In genomic region chr1:177163844-177164379, GRCh38 we compare ENCODE assay signal across 1 cellular context.
TF ChIP-seq lines count a peak whose summit lies in the region.

No MANE protein-coding gene starts in this region.

TF ChIP-seq in HEK293, 187 proteins besides CTCF, POLR2A, EP300 and RAD21 (continued from another document):
- TF ChIP-seq PATZ1 (tag by site-specific recombination; IDR thresholded peaks at IDR 0.05) (no peak), PBX3 (CRISPR knock-in tag; IDR thresholded peaks at IDR 0.05) (no peak), ZFP41 (tag by site-specific recombination; IDR thresholded peaks at IDR 0.05; ENCODE audit: borderline replicate concordance) (no peak), ZNF645 (tag by site-specific recombination; IDR thresholded peaks at IDR 0.05) (no peak), SP3 (tag by site-specific recombination; IDR thresholded peaks at IDR 0.05) (peak; percentile 43), ZNF214 (tag by site-specific recombination; IDR thresholded peaks at IDR 0.05; ENCODE audit: borderline replicate concordance) (no peak)
